28 cellular contexts compared by ENCODE assay signal in the genomic region with DNA sequence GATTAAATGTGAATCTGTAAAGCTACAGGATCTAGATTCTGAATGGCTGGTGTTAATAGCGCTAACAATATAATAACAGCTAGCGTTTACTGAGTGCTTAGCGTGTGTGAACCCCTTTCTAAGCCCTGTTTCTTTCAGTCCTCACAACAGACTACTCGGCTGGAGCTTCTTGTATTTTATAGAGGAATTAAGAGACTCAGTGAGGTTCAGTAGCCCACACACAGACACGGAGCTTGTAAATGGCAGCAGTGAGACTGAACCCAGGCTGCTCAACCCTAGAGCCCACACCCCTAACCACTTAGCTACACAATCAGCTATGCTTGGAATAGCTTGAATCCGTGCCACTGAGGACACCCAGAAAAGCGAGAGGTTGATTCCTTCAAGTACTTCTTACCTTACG. TPM values are rescaled to one million over a fixed set of nuclear protein-coding genes. Genes with fewer than 3 reads are reported as not detected.
"Had no signal": no experiment of that assay in that cellular context is flagged by ENCODE, and none has a peak within 500 bp of the region (broad histone marks: within the 10 kb centered on the region; RNA-seq: fewer than 3 reads in every experiment).

No MANE protein-coding gene starts in this region.

- DNase-seq: colonic mucosa; effector CD8-positive, alpha-beta T cell; endodermal cell; foreskin melanocyte; glutamatergic neuron; heart right ventricle; hypothalamus; immature natural killer cell; islet precursor cell; left ventricle myocardium superior; mesenchymal stem cell; naive thymus-derived CD8-positive, alpha-beta T cell; nephron progenitor cell; pancreas; stimulated activated CD4-positive, alpha-beta T cell treated with anti-CD3 and anti-CD28 coated beads, Interleukin-2, amount 100 ng/mL, for 24 hours; stimulated activated CD4-positive, alpha-beta T cell treated with anti-CD3 and anti-CD28 coated beads, Interleukin-4, amount 100 ng/mL, for 24 hours; stimulated activated naive CD4-positive, alpha-beta T cell treated with Interleukin-2 at 50 U/mL for 16 hours; stomach; thyroid gland; trophoblast cell had no signal

- H3K36me3 ChIP-seq: colonic mucosa, esophagus muscularis mucosa, neutrophil, pancreas, thyroid gland had no signal

- H3K27ac ChIP-seq: colonic mucosa, esophagus muscularis mucosa, heart right ventricle, neutrophil, pancreas, stomach, thyroid gland had no signal

- H3K9me3 ChIP-seq: colonic mucosa, esophagus muscularis mucosa, heart right ventricle, neutrophil, pancreas, stomach, thyroid gland had no signal

- H3K27me3 ChIP-seq: colonic mucosa, pancreas had no signal

- ATAC-seq: heart right ventricle; left ventricle myocardium superior; naive thymus-derived CD8-positive, alpha-beta T cell; pancreas; sciatic nerve; stimulated activated effector memory CD8-positive, alpha-beta T cell treated with anti-CD3 and anti-CD28 coated beads, Interleukin-12 subunit alpha, Interleukin-12 subunit beta, amount 100 ng/mL, for 72 hours had no signal

- H3K36me3 Mint-ChIP-seq: immature natural killer cell; naive thymus-derived CD8-positive, alpha-beta T cell; stimulated activated effector memory CD8-positive, alpha-beta T cell treated with anti-CD3 and anti-CD28 coated beads, Interleukin-12 subunit alpha, Interleukin-12 subunit beta, amount 100 ng/mL, for 72 hours had no signal

- H3K9me3 Mint-ChIP-seq: central memory CD8-positive, alpha-beta T cell; dendritic cell treated with granulocyte-macrophage colony-stimulating factor and Interleukin-4, amounts not matched to agents 40 ng/mL and 50 ng/mL, for 4 days; endodermal cell; immature natural killer cell; naive thymus-derived CD8-positive, alpha-beta T cell; nephron progenitor cell; stimulated activated effector memory CD8-positive, alpha-beta T cell treated with anti-CD3 and anti-CD28 coated beads, Interleukin-12 subunit alpha, Interleukin-12 subunit beta, amount 100 ng/mL, for 72 hours had no signal

- H3K4me3 Mint-ChIP-seq: central memory CD8-positive, alpha-beta T cell; dendritic cell treated with granulocyte-macrophage colony-stimulating factor and Interleukin-4, amounts not matched to agents 40 ng/mL and 50 ng/mL, for 4 days; endodermal cell; immature natural killer cell; naive thymus-derived CD8-positive, alpha-beta T cell; nephron progenitor cell; stimulated activated effector memory CD8-positive, alpha-beta T cell treated with anti-CD3 and anti-CD28 coated beads, Interleukin-12 subunit alpha, Interleukin-12 subunit beta, amount 100 ng/mL, for 72 hours had no signal

- H3K4me1 ChIP-seq: colonic mucosa, pancreas had no signal

- H3K4me3 ChIP-seq: colonic mucosa, esophagus muscularis mucosa, heart right ventricle, lung, pancreas, stomach, thyroid gland had no signal

- H3K27ac Mint-ChIP-seq: dendritic cell treated with granulocyte-macrophage colony-stimulating factor and Interleukin-4, amounts not matched to agents 40 ng/mL and 50 ng/mL, for 4 days; endodermal cell; immature natural killer cell; nephron progenitor cell; stimulated activated effector memory CD8-positive, alpha-beta T cell treated with anti-CD3 and anti-CD28 coated beads, Interleukin-12 subunit alpha, Interleukin-12 subunit beta, amount 100 ng/mL, for 72 hours had no signal

- H3K4me1 Mint-ChIP-seq: central memory CD8-positive, alpha-beta T cell; immature natural killer cell; naive thymus-derived CD8-positive, alpha-beta T cell; stimulated activated effector memory CD8-positive, alpha-beta T cell treated with anti-CD3 and anti-CD28 coated beads, Interleukin-12 subunit alpha, Interleukin-12 subunit beta, amount 100 ng/mL, for 72 hours had no signal

RNA-seq across cellular contexts. Expression of gene PDPN, which starts 5.8 kb away (rescaled TPM):
- total RNA-seq: naive thymus-derived CD8-positive, alpha-beta T cell; pulmonary artery endothelial cell had no signal
- polyA plus RNA-seq: immature natural killer cell; naive thymus-derived CD8-positive, alpha-beta T cell had no signal
